8 cellular contexts compared by ENCODE assay signal in the genomic region with DNA sequence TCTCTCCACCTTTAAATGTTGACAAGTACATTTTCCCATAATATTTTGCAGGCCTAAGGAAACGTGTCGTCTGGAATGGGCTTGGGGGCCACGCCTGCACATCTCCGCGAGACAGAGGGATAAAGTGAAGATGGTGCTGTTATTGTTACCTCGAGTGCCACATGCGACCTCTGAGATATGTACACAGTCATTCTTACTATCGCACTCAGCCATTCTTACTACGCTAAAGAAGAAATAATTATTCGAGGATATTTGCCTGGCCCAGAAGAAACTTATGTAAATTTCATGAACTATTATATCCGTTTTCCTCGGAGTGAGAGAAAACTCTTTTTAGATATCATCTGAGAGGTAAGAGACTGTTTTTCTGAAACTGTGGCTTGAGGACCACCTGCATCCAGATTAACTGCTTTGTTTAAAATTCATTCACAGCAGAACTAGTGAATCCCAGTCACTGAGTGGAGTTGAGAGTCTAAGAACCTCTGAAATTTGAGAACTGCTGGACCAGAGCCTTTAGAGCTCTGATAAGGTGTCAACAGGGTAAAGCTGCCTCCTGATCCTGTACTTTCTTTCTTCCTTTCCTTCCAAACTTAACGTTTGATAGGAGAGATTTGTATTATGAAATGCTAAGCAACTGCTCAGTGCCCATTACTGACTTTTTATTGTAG. TPM values are rescaled to one million over a fixed set of nuclear protein-coding genes. Genes with fewer than 3 reads are reported as not detected.
DNase-seq lines count a peak whose midpoint lies in the region; ATAC-seq and TF ChIP-seq lines count a peak whose summit lies in the region.

No MANE protein-coding gene starts in this region.

- peak overlapping the region; percentile 77 for H3K4me2 ChIP-seq in mesendoderm (ENCODE audit: low read length)

- CTCF ChIA-PET in CD4-positive, alpha-beta memory T cell (lab: Charles Lee; ENCODE audit: partially characterized antibody) = interaction anchor here (2.0 kb wide), 1 partner anchor 9 kb away, joined by 6 read pairs; no protein-coding TSS in a partner anchor
- CTCF ChIA-PET in activated CD8-positive, alpha-beta T cell treated with anti-CD3 and anti-CD28 coated beads for 36 hours (lab: Charles Lee) = interaction anchor here (1.6 kb wide), 1 partner anchor 238 kb away, joined by 8 read pairs; no protein-coding TSS in a partner anchor

- POLR2A ChIA-PET in CD4-positive, alpha-beta memory T cell (lab: Charles Lee; ENCODE audit: partially characterized antibody) = no interaction called here
- POLR2A ChIA-PET in activated CD8-positive, alpha-beta T cell treated with anti-CD3 and anti-CD28 coated beads for 36 hours (lab: Charles Lee) = interaction anchor here (1.0 to 2.0 kb wide), 4 partner anchors 9 to 330 kb away, joined by 3 to 5 read pairs (median 4); a partner anchor contains a TSS

- H3K27ac ChIP-seq in CD4-positive, alpha-beta memory T cell (ENCODE audit: low read depth, low read length) = peak overlapping the region; percentile 85
- H3K27ac ChIP-seq in mesendoderm (ENCODE audit: low read depth, low read length) = no peak overlapping the region

- H3K27me3 Mint-ChIP-seq in CD4-positive, alpha-beta memory T cell = no peaks in the 10 kb centered on the region
- no peaks in the 10 kb centered on the region for H3K27me3 Mint-ChIP-seq in activated CD8-positive, alpha-beta T cell treated with anti-CD3 and anti-CD28 coated beads for 36 hours

- no peaks in the 10 kb centered on the region for H3K36me3 ChIP-seq in CD4-positive, alpha-beta memory T cell (ENCODE audit: insufficient read depth, low read length)
- H3K36me3 ChIP-seq in HAP-1 (replicated peaks) (peaks cover 46% of the 10 kb centered on the region), mesendoderm (ENCODE audit: control insufficient read depth, insufficient read depth, low read length) (peaks cover 3% of the 10 kb centered on the region)

- H2BK15ac ChIP-seq in mesendoderm (replicated peaks; ENCODE audit: low read depth) = no peak overlapping the region

- peak overlapping the region in 6 of 7 donors; percentile 98 to 100 (median 99) for H3K27ac Mint-ChIP-seq in CD4-positive, alpha-beta memory T cell
- H3K27ac Mint-ChIP-seq in activated CD8-positive, alpha-beta T cell treated with anti-CD3 and anti-CD28 coated beads for 36 hours = peak overlapping the region; percentile 99

- no peak overlapping the region for H4K5ac ChIP-seq in mesendoderm (ENCODE audit: low read length)

- no peak for ATAC-seq in activated CD8-positive, alpha-beta T cell treated with anti-CD3 and anti-CD28 coated beads for 36 hours

- no peak overlapping the region for H2AK5ac ChIP-seq in mesendoderm (ENCODE audit: low read length)

- peak overlapping the region; percentile 80 to 98 for H3K4me3 ChIP-seq in CD4-positive, alpha-beta memory T cell (ENCODE audit: low read length in 2 of 2)
- H3K4me3 ChIP-seq in HAP-1 (peak overlapping the region; percentile 84), mesendoderm (ENCODE audit: low read length) (peak overlapping the region; percentile 75), lower leg skin (ENCODE audit: low read depth, poor library complexity, severe bottlenecking) (no peak overlapping the region)

- no peaks in the 10 kb centered on the region for H3K9me3 Mint-ChIP-seq in CD4-positive, alpha-beta memory T cell
- no peaks in the 10 kb centered on the region for H3K9me3 Mint-ChIP-seq in activated CD8-positive, alpha-beta T cell treated with anti-CD3 and anti-CD28 coated beads for 36 hours

- peaks cover 14% of the 10 kb centered on the region for H3K79me2 ChIP-seq in mesendoderm (ENCODE audit: control insufficient read depth, insufficient read depth, low read length)

- H3K79me1 ChIP-seq in mesendoderm (ENCODE audit: low read length) = peaks cover 2% of the 10 kb centered on the region

- peaks cover 14% of the 10 kb centered on the region for H3K4me1 ChIP-seq in CD4-positive, alpha-beta memory T cell (ENCODE audit: insufficient read depth, low read length)
- H3K4me1 ChIP-seq in HAP-1 (peaks cover 9% of the 10 kb centered on the region), mesendoderm (ENCODE audit: control insufficient read depth, low read depth, low read length) (no peaks in the 10 kb centered on the region)

- no peak overlapping the region for H4K8ac ChIP-seq in mesendoderm (ENCODE audit: low read depth, low read length)

- H2BK120ac ChIP-seq in mesendoderm (ENCODE audit: low read depth, low read length) = no peak overlapping the region

- no peak for TF ChIP-seq POLR2A in lower leg skin (IDR thresholded peaks at IDR 0.05)

- peaks cover 0 to 3% of the 10 kb centered on the region in 2 donors for H3K36me3 Mint-ChIP-seq in CD4-positive, alpha-beta memory T cell
- peaks cover 41% of the 10 kb centered on the region for H3K36me3 Mint-ChIP-seq in activated CD8-positive, alpha-beta T cell treated with anti-CD3 and anti-CD28 coated beads for 36 hours (ENCODE audit: low read depth)

- peak overlapping the region; percentile 95 to 99 (median 98) for H3K4me3 Mint-ChIP-seq in CD4-positive, alpha-beta memory T cell
- peak overlapping the region; percentile 93 for H3K4me3 Mint-ChIP-seq in activated CD8-positive, alpha-beta T cell treated with anti-CD3 and anti-CD28 coated beads for 36 hours

- H3K4me1 Mint-ChIP-seq in CD4-positive, alpha-beta memory T cell = peaks cover 13 to 20% (median 15%) of the 10 kb centered on the region in 4 donors
- peaks cover 18% of the 10 kb centered on the region for H3K4me1 Mint-ChIP-seq in activated CD8-positive, alpha-beta T cell treated with anti-CD3 and anti-CD28 coated beads for 36 hours (ENCODE audit: low read depth)

- H3K56ac ChIP-seq in mesendoderm (ENCODE audit: low read length) = peak overlapping the region; percentile 97

- TF ChIP-seq CTCF in activated CD8-positive, alpha-beta T cell treated with anti-CD3 and anti-CD28 coated beads for 36 hours (IDR thresholded peaks at IDR 0.05) = no peak
- no peak for TF ChIP-seq CTCF in lower leg skin (IDR thresholded peaks at IDR 0.05)

- no peak overlapping the region for H2BK5ac ChIP-seq in mesendoderm (ENCODE audit: low read length)

- no peak overlapping the region for H3K18ac ChIP-seq in mesendoderm (ENCODE audit: low read length)

- intact Hi-C loops in CD4-positive, alpha-beta memory T cell (cut with micrococcal nuclease) = loop anchor here (1.0 to 5.0 kb wide), 4 partner anchors 330 to 1476 kb away; a partner anchor contains a TSS
- intact Hi-C loops in activated CD8-positive, alpha-beta T cell treated with anti-CD3 and anti-CD28 coated beads for 36 hours (cut with micrococcal nuclease) = loop anchor here (5.0 kb wide), 3 partner anchors 222 to 327 kb away; no protein-coding TSS in a partner anchor
- intact Hi-C loops in lower leg skin (cut with DNase I; ENCODE audit: low total_unique reads) = no loop called here

- H3K9ac ChIP-seq in mesendoderm (ENCODE audit: low read length) = peak overlapping the region; percentile 82

- WGBS in mesendoderm (ENCODE audit: extremely low coverage, insufficient coverage, low lambda C conversion rate) = no CpG with 5 or more reads among the region's 13 CpGs
- 7 to 9% methylated on average over 13 of the region's 13 CpGs for WGBS in lower leg skin, 2 donors

- no peak for DNase-seq in CD4-positive, alpha-beta memory T cell
- peak in 1 of 2 experiments; percentile 20 for DNase-seq in HAP-1 (ENCODE audit: low spot score in 2 of 2)
- no peak for DNase-seq in activated CD8-positive, alpha-beta T cell treated with anti-CD3 and anti-CD28 coated beads for 36 hours
- peak; percentile 15 for DNase-seq in mesendoderm
- no peak for DNase-seq in lower leg skin (ENCODE audit: low spot score in 2 of 2)
- DNase-seq in amniotic stem cell (lab: John Stamatoyannopoulos, UW) = no peak
- no peak for DNase-seq in pons (ENCODE audit: low spot score)
- no peak for DNase-seq in NCI-H446 (lab: John Stamatoyannopoulos, UW)

- H3K9me3 ChIP-seq in CD4-positive, alpha-beta memory T cell (ENCODE audit: control insufficient read depth in 1 of 2, low read length in 2 of 2) = no peaks in the 10 kb centered on the region
- H3K9me3 ChIP-seq in HAP-1 = no peaks in the 10 kb centered on the region

- no peak overlapping the region for H3K23ac ChIP-seq in mesendoderm (ENCODE audit: low read length)

- no peak overlapping the region for H3K4ac ChIP-seq in mesendoderm (ENCODE audit: low read depth, low read length)

- in situ Hi-C loops in HAP-1 (cut with MboI; ENCODE audit: low sequenced_read_pairs) = no loop called here

- H3K27me3 ChIP-seq in CD4-positive, alpha-beta memory T cell (ENCODE audit: insufficient read depth, low read length) = no peaks in the 10 kb centered on the region
- H3K27me3 ChIP-seq in HAP-1 (ENCODE audit: low read depth) = no peaks in the 10 kb centered on the region
- H3K27me3 ChIP-seq in mesendoderm (ENCODE audit: insufficient read depth, low read length, poor library complexity) = no peaks in the 10 kb centered on the region

RNA-seq across cellular contexts. Expression of a gene that starts 0.8 kb away (rescaled TPM):
- under 1 TPM; 0.41 to 0.44 TPM for total RNA-seq in CD4-positive, alpha-beta memory T cell
- not detected for polyA plus RNA-seq in CD4-positive, alpha-beta memory T cell
- total RNA-seq in activated CD8-positive, alpha-beta T cell treated with anti-CD3 and anti-CD28 coated beads for 36 hours = 10 to 100 TPM; 65.3 to 66.8 TPM
- polyA plus RNA-seq in mesendoderm (2013, experiment 1 of 2) = 24.3 TPM
- polyA plus RNA-seq in mesendoderm (2013, experiment 2 of 2) = 24.4 TPM
- 1 to 10 TPM in 1 of 4 donors, under 1 TPM in 1, not detected in 2; 0.52 to 1.2 TPM for total RNA-seq in lower leg skin

Comparison
In these comparisons a context has a peak if more than half of its experiments do, and no peak if none do; other contexts are left out.
1. RNA of a gene that starts 0.8 kb away (total RNA-seq): 65.3 to 66.8 TPM in activated CD8-positive, alpha-beta T cell treated with anti-CD3 and anti-CD28 coated beads for 36 hours; 0.52 to 1.2 TPM in lower leg skin and 0.41 to 0.44 TPM in CD4-positive, alpha-beta memory T cell; every median in the first group is over 10 times any median in the second.